2 cellular contexts compared by ENCODE assay signal in genomic region chr1:41965-42470, GRCh38. TPM values are rescaled to one million over a fixed set of nuclear protein-coding genes. Genes with fewer than 3 reads are reported as not detected.
"Had no signal": no experiment of that assay in that cellular context is flagged by ENCODE, and none has a peak within 500 bp of the region (broad histone marks: within the 10 kb centered on the region; RNA-seq: fewer than 3 reads in every experiment).

No MANE protein-coding gene starts in this region.

RNA-seq across cellular contexts. Expression of gene OR4F5, which starts 23.2 kb away (rescaled TPM):
- total RNA-seq: G401, GM12878 had no signal
- polyA plus RNA-seq: GM12878 had no signal
